Comparison of ENCODE assay signal across 22 cellular contexts in genomic region chr19:41699968-41700323, GRCh38. TPM values are rescaled to one million over a fixed set of nuclear protein-coding genes. Genes with fewer than 3 reads are reported as not detected.
"Had no signal": no experiment of that assay in that cellular context is flagged by ENCODE, and none has a peak within 500 bp of the region (broad histone marks: within the 10 kb centered on the region; RNA-seq: fewer than 3 reads in every experiment).

No MANE protein-coding gene starts in this region.

- H3K27me3 Mint-ChIP-seq: progenitor cell of endocrine pancreas had no signal

- H3K9ac ChIP-seq: SK-N-SH had no signal

- H3K4me3 Mint-ChIP-seq: activated T-cell treated with anti-CD3 and anti-CD28 coated beads, Interleukin-2, amount 50 U/mL, for 24 hours; dendritic cell treated with granulocyte-macrophage colony-stimulating factor and Interleukin-4, amounts not matched to agents 40 ng/mL and 50 ng/mL, for 4 days; naive B cell; stimulated activated naive CD8-positive, alpha-beta T cell treated with anti-CD3 and anti-CD28 coated beads, Interleukin-15, Interleukin-2, amounts not matched to agents 100 ng/mL and 50 ng/mL, for 24 hours; T-cell had no signal

- H3K27me3 ChIP-seq: right atrium auricular region, testis had no signal

- DNase-seq: activated CD4-positive, alpha-beta T cell treated with anti-CD3 and anti-CD28 coated beads for 1 hour; activated CD4-positive, alpha-beta T cell treated with anti-CD3 and anti-CD28 coated beads, Interleukin-2, amount 50 U/mL, for 4 hours; anterior cingulate cortex; cerebellar nuclear complex; erythroblast; gastrocnemius medialis; naive B cell; SK-N-SH; stimulated activated CD4-positive, alpha-beta T cell treated with anti-CD3 and anti-CD28 coated beads, Interleukin-4, amount 100 ng/mL, for 4 hours; stimulated activated CD8-positive, alpha-beta memory T cell treated with anti-CD3 and anti-CD28 coated beads, Interleukin-4, amount 100 ng/mL, for 48 hours; T-helper 9 cell; testis had no signal

- H3K9me3 ChIP-seq: gastrocnemius medialis, heart left ventricle, right atrium auricular region, SK-N-SH, testis had no signal

- H3K9me3 Mint-ChIP-seq: activated T-cell treated with anti-CD3 and anti-CD28 coated beads, Interleukin-2, amount 50 U/mL, for 24 hours; dendritic cell treated with granulocyte-macrophage colony-stimulating factor and Interleukin-4, amounts not matched to agents 40 ng/mL and 50 ng/mL, for 4 days; naive B cell; stimulated activated naive CD8-positive, alpha-beta T cell treated with anti-CD3 and anti-CD28 coated beads, Interleukin-15, Interleukin-2, amounts not matched to agents 100 ng/mL and 50 ng/mL, for 24 hours; T-cell had no signal

- H3K36me3 ChIP-seq: gastrocnemius medialis, heart left ventricle, right atrium auricular region had no signal

- H3K4me3 ChIP-seq: gastrocnemius medialis, heart left ventricle, right atrium auricular region, smooth muscle cell, testis had no signal

- H3K36me3 Mint-ChIP-seq: naive B cell, T-cell had no signal

- H3K4me1 Mint-ChIP-seq: T-cell had no signal

- ATAC-seq: gastrocnemius medialis, heart left ventricle, T-cell had no signal

- H3K27ac Mint-ChIP-seq: activated T-cell treated with anti-CD3 and anti-CD28 coated beads, Interleukin-2, amount 50 U/mL, for 24 hours; dendritic cell treated with granulocyte-macrophage colony-stimulating factor and Interleukin-4, amounts not matched to agents 40 ng/mL and 50 ng/mL, for 4 days; naive B cell; progenitor cell of endocrine pancreas; stimulated activated naive CD8-positive, alpha-beta T cell treated with anti-CD3 and anti-CD28 coated beads, Interleukin-15, Interleukin-2, amounts not matched to agents 100 ng/mL and 50 ng/mL, for 24 hours; T-cell had no signal

- H3K4me1 ChIP-seq: gastrocnemius medialis, heart left ventricle, right atrium auricular region, testis had no signal

- H3K27ac ChIP-seq: gastrocnemius medialis, heart left ventricle, right atrium auricular region, testis had no signal

RNA-seq across cellular contexts. Expression of gene CEACAM5, which starts 8.5 kb away (rescaled TPM):
- total RNA-seq: lung microvascular endothelial cell, progenitor cell of endocrine pancreas, right atrium auricular region, smooth muscle cell, urinary bladder had no signal

RNA-seq across cellular contexts. Expression of gene CEACAM7, which starts 11.9 kb away (rescaled TPM):
- total RNA-seq: progenitor cell of endocrine pancreas, right atrium auricular region, smooth muscle cell, T-cell, urinary bladder had no signal

RNA-seq across cellular contexts. Expression of gene CEACAM6, which starts 55.4 kb away (rescaled TPM):
- total RNA-seq: lung microvascular endothelial cell, right atrium auricular region, smooth muscle cell had no signal
